Comparison of ENCODE assay signal across 1 cellular context in the genomic region with DNA sequence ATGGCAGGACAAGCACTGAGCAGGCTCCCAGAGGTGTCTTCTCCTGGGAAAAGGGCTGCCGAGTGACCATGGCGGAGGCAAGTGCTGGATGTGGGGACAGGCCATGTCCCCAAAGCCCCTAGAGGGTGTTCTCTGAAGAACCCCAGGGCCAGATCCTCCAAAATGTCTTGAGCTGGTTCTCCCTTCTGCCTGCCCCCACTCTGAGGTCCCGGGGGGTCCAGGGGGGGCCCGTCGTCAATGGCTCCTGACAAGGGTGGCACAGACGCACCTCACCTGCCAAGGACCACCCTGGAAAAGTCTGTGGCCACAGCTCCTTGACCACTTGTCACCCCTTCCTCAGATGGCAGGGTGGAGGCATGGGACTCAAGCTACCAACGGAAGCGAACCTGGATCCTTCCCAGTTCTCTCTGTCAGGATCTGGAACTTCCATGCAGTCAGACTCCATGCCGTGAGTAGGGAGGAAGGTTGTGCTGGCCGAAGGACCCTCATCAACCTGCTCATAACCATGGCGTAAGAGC.
TF ChIP-seq lines count a peak whose summit lies in the region.

No MANE protein-coding gene starts in this region.

TF ChIP-seq in GM23338, 12 proteins besides CTCF, POLR2A, EP300 and RAD21 (continued from another document):
- TF ChIP-seq ZNF462 (CRISPR knock-in tag; IDR thresholded peaks at IDR 0.05): no peak
- TF ChIP-seq, protein P1, sequence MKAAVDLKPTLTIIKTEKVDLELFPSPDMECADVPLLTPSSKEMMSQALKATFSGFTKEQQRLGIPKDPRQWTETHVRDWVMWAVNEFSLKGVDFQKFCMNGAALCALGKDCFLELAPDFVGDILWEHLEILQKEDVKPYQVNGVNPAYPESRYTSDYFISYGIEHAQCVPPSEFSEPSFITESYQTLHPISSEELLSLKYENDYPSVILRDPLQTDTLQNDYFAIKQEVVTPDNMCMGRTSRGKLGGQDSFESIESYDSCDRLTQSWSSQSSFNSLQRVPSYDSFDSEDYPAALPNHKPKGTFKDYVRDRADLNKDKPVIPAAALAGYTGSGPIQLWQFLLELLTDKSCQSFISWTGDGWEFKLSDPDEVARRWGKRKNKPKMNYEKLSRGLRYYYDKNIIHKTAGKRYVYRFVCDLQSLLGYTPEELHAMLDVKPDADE (IDR thresholded peaks at IDR 0.05): no peak
- TF ChIP-seq ZNF114 (CRISPR knock-in tag; IDR thresholded peaks at IDR 0.05): no peak
- no peak for TF ChIP-seq JUNB (IDR thresholded peaks at IDR 0.05; ENCODE audit: unreplicated experiment)
- TF ChIP-seq, protein P2, sequence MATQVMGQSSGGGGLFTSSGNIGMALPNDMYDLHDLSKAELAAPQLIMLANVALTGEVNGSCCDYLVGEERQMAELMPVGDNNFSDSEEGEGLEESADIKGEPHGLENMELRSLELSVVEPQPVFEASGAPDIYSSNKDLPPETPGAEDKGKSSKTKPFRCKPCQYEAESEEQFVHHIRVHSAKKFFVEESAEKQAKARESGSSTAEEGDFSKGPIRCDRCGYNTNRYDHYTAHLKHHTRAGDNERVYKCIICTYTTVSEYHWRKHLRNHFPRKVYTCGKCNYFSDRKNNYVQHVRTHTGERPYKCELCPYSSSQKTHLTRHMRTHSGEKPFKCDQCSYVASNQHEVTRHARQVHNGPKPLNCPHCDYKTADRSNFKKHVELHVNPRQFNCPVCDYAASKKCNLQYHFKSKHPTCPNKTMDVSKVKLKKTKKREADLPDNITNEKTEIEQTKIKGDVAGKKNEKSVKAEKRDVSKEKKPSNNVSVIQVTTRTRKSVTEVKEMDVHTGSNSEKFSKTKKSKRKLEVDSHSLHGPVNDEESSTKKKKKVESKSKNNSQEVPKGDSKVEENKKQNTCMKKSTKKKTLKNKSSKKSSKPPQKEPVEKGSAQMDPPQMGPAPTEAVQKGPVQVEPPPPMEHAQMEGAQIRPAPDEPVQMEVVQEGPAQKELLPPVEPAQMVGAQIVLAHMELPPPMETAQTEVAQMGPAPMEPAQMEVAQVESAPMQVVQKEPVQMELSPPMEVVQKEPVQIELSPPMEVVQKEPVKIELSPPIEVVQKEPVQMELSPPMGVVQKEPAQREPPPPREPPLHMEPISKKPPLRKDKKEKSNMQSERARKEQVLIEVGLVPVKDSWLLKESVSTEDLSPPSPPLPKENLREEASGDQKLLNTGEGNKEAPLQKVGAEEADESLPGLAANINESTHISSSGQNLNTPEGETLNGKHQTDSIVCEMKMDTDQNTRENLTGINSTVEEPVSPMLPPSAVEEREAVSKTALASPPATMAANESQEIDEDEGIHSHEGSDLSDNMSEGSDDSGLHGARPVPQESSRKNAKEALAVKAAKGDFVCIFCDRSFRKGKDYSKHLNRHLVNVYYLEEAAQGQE (IDR thresholded peaks at IDR 0.05; ENCODE audit: unreplicated experiment): no peak
- no peak for TF ChIP-seq CREB1 (CRISPR knock-in tag; IDR thresholded peaks at IDR 0.05; ENCODE audit: low read depth)
- no peak for TF ChIP-seq EZH2 (IDR thresholded peaks at IDR 0.05; ENCODE audit: low read depth, unreplicated experiment)
- TF ChIP-seq NANOG (IDR thresholded peaks at IDR 0.05; ENCODE audit: borderline replicate concordance): no peak
- TF ChIP-seq ZNF331 (CRISPR knock-in tag; IDR thresholded peaks at IDR 0.05; ENCODE audit: low read depth): no peak
